Comparison of ENCODE assay signal across 24 cellular contexts in the genomic region with DNA sequence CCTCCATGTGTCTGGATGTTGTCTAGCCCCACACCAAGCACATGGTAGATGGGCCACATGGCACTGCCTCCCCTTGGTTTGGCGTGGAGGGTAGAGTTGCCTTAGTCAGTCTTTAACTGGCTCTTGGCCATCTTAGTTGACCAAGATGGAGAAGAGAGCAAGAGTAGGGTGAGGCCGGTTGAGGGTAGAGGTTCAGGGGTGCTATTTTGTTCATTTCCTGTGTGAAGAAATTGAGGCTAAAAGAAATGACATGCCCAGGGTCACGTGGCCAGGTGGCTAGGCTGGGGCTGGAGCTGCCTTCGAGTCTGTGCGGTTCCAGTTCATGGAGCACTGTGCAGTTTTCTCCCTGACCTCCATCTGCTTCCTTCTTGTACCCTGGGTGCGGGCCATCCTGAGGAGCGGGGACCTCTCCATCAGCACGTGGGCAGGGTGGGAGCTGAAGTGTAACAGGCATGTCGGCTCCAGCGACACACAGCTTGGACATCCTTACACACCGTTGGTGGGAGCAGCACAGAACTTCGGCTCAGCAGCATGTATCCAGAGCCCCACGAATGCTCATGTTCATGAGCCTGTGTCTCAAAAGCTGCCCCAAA.
"Had no signal": no experiment of that assay in that cellular context is flagged by ENCODE, and none has a peak within 500 bp of the region (broad histone marks: within the 10 kb centered on the region; RNA-seq: fewer than 3 reads in every experiment).

No MANE protein-coding gene starts in this region.

- H3K4me3 ChIP-seq: dorsolateral prefrontal cortex, heart left ventricle, neural progenitor cell, pancreas, testis, tibial nerve, upper lobe of right lung, vagina had no signal

- ATAC-seq: esophagus mucosa; naive thymus-derived CD4-positive, alpha-beta T cell; pancreas; right cardiac atrium; stimulated activated naive B cell treated with anti-CD40 and anti-IgM and Interleukin-4, amounts not matched to agents 10 μg/mL and 1 μg/mL and 100 μg/mL, for 72 hours; stimulated activated naive CD8-positive, alpha-beta T cell treated with anti-CD3 and anti-CD28 coated beads, Interleukin-15, amount 100 ng/mL, for 72 hours; upper lobe of right lung had no signal

- H3K36me3 ChIP-seq: neural progenitor cell, pancreas, upper lobe of right lung, vagina had no signal

- H3K27me3 ChIP-seq: dorsolateral prefrontal cortex, heart left ventricle, neural progenitor cell, pancreas, testis, tibial nerve, upper lobe of right lung, vagina had no signal

- DNase-seq: cortex of kidney; effector CD8-positive, alpha-beta T cell; heart left ventricle; hippocampal formation; kidney glomerular epithelial cell; naive thymus-derived CD4-positive, alpha-beta T cell; nucleus accumbens; right cardiac atrium; stimulated activated CD4-positive, alpha-beta T cell treated with anti-CD3 and anti-CD28 coated beads, Interleukin-15, amount 100 ng/mL, for 24 hours; stimulated activated CD4-positive, alpha-beta T cell treated with anti-CD3 and anti-CD28 coated beads, Interleukin-1b, Interleukin-23, amount 100 ng/mL, for 48 hours; stimulated activated CD4-positive, alpha-beta T cell treated with anti-CD3 and anti-CD28 coated beads, Interleukin-4, amount 100 ng/mL, for 24 hours; stimulated activated naive B cell treated with anti-CD40 and anti-IgM and Interleukin-4, amounts not matched to agents 10 μg/mL and 1 μg/mL and 100 μg/mL, for 72 hours; stimulated activated naive CD8-positive, alpha-beta T cell treated with anti-CD3 and anti-CD28 coated beads, Interleukin-15, amount 100 ng/mL, for 72 hours; testis; upper lobe of right lung had no signal

- H3K9me3 ChIP-seq: heart left ventricle, pancreas, testis, tibial nerve, upper lobe of right lung, vagina had no signal

- H3K4me2 ChIP-seq: neural progenitor cell had no signal

- FAIRE-seq: endometrium, frontal cortex, islet of Langerhans, pancreas had no signal

- H3K9ac ChIP-seq: neural progenitor cell had no signal

- H2AFZ ChIP-seq: neural progenitor cell had no signal

- H3K27ac ChIP-seq: heart left ventricle, neural progenitor cell, pancreas, testis, tibial nerve, upper lobe of right lung, vagina had no signal

- H3K4me1 ChIP-seq: pancreas, testis, upper lobe of right lung, vagina had no signal
